Comparison of ENCODE assay signal across 18 cellular contexts in genomic region chr7:12728192-12728538, GRCh38. TPM values are rescaled to one million over a fixed set of nuclear protein-coding genes. Genes with fewer than 3 reads are reported as not detected.
DNase-seq lines count a peak whose midpoint lies in the region; ATAC-seq, FAIRE-seq and TF ChIP-seq lines count a peak whose summit lies in the region.
"Had no signal": no experiment of that assay in that cellular context is flagged by ENCODE, and none has a peak within 500 bp of the region (broad histone marks: within the 10 kb centered on the region; RNA-seq: fewer than 3 reads in every experiment).

No MANE protein-coding gene starts in this region.

- no peaks in the 10 kb centered on the region for H3K36me3 ChIP-seq in H1 (ENCODE audit: control insufficient read depth in 2 of 4, insufficient read depth in 4 of 4, low read length in 3 of 4)
- H3K36me3 ChIP-seq: thoracic aorta had no signal

- no peak overlapping the region for H3K4me3 ChIP-seq in H1 (ENCODE audit: extremely low read depth in 1 of 4, insufficient read depth in 2 of 4, low read depth in 3 of 4, low read length in 4 of 4)
- H3K4me3 ChIP-seq: thoracic aorta had no signal

- TF ChIP-seq POLR2A in H1 (IDR thresholded peaks at IDR 0.05; ENCODE audit: control extremely low read depth in 1 of 2, low read depth in 2 of 2, low read length in 2 of 2): no peak

- POLR2A ChIA-PET in H1 (lab: Charles Lee; ENCODE audit: partially characterized antibody): interaction anchor here (1.2 kb wide), 1 partner anchor 14 kb away, joined by 3 read pairs; no protein-coding TSS in a partner anchor

- peaks cover 0 to 9% (median 4%) of the 10 kb centered on the region in 4 experiments; a peak in 4 of 7 replicates for H3K4me1 ChIP-seq in H1 (replicated peaks in 1 of 4; ENCODE audit: control insufficient read depth in 3 of 4, insufficient read depth in 4 of 4, low read length in 3 of 4)

- H3K14ac ChIP-seq in H1 (ENCODE audit: insufficient read length): no peak overlapping the region

- H2BK15ac ChIP-seq in H1 (ENCODE audit: low read length): no peak overlapping the region

- intact Hi-C loops in left colon (cut with DNase I, micrococcal nuclease): no loop called here

- H3K56ac ChIP-seq in H1 (replicated peaks; ENCODE audit: insufficient read length, low read depth, low read length): no peak overlapping the region

- no peak overlapping the region for H3K4ac ChIP-seq in H1 (replicated peaks; ENCODE audit: insufficient read length, low read depth, low read length)

- no peak overlapping the region for H2AK5ac ChIP-seq in H1 (ENCODE audit: low read depth, low read length)

- no peak for TF ChIP-seq CTCF in H1 (IDR thresholded peaks at IDR 0.05; ENCODE audit: control extremely low read depth in 1 of 3, insufficient read depth in 1 of 3, low read depth in 1 of 3, low read length in 3 of 3)

- no peak overlapping the region for H3K27ac ChIP-seq in H1 (ENCODE audit: low read depth, low read length)
- H3K27ac ChIP-seq: thoracic aorta had no signal

- no peak overlapping the region for H2BK12ac ChIP-seq in H1 (ENCODE audit: low read depth, low read length)

- H2BK5ac ChIP-seq in H1 (ENCODE audit: low read depth, low read length): no peak overlapping the region

- no peaks in the 10 kb centered on the region for H4K20me1 ChIP-seq in H1 (replicated peaks in 1 of 2; ENCODE audit: control insufficient read depth in 1 of 2, insufficient read depth in 2 of 2, low read length in 2 of 2)

- no peak overlapping the region for H4K91ac ChIP-seq in H1 (replicated peaks; ENCODE audit: insufficient read length, low read length)

- no peak overlapping the region for H3K23ac ChIP-seq in H1 (ENCODE audit: insufficient read length)

- no peaks in the 10 kb centered on the region for H3K27me3 ChIP-seq in H1 (replicated peaks in 1 of 4; ENCODE audit: control insufficient read depth in 3 of 4, extremely low read depth in 1 of 4, insufficient read depth in 3 of 4, low read length in 3 of 4)

- no peak overlapping the region for H2AFZ ChIP-seq in H1 (ENCODE audit: low read length)

- H4K5ac ChIP-seq in H1 (ENCODE audit: insufficient read length, low read depth, low read length): no peak overlapping the region

- no peak overlapping the region for H3K9ac ChIP-seq in H1 (replicated peaks in 1 of 4; ENCODE audit: extremely low read depth in 1 of 4, low read depth in 3 of 4, low read length in 3 of 4)

- no peak for FAIRE-seq in H1 (lab: Jason Lieb, UNC)
- FAIRE-seq: bronchial epithelial cell had no signal

- peak overlapping the region; percentile 6; the same call in 1 of the 2 replicates for H2BK20ac ChIP-seq in H1 (ENCODE audit: low read length)

- H3K79me1 ChIP-seq in H1 (ENCODE audit: low read depth, low read length): no peaks in the 10 kb centered on the region

- CTCF ChIA-PET in H1 (lab: Charles Lee; ENCODE audit: partially characterized antibody): interaction anchor here (0.9 to 2.0 kb wide), 4 partner anchors 12 to 388 kb away, joined by 3 to 7 read pairs (median 4); partner anchors contain the start of gene ARL4A

- no peaks in the 10 kb centered on the region for H3K79me2 ChIP-seq in H1 (ENCODE audit: control insufficient read depth in 1 of 2, insufficient read depth in 2 of 2, low read length in 2 of 2)

- peak; percentile 40 for DNase-seq in DMS153 (lab: John Stamatoyannopoulos, UW)
- peak; percentile 7 to 16 for DNase-seq in Kasumi-1 (lab: John Stamatoyannopoulos, UW)
- DNase-seq in H1 (ENCODE audit: low read depth in 1 of 2, low spot score in 2 of 2): no peak
- peak; percentile 78 to 98 for DNase-seq in lung microvascular endothelial cell (ENCODE audit: low read depth in 2 of 2)
- no peak for DNase-seq in left colon
- no peak for DNase-seq in KG1 (lab: John Stamatoyannopoulos, UW)
- DNase-seq in SIG-M5 treated with dmso at 0.1 percent for 504 hours (lab: John Stamatoyannopoulos, UW; ENCODE audit: unreplicated experiment): no peak
- DNase-seq: activated CD4-positive, alpha-beta T cell treated with anti-CD3 and anti-CD28 coated beads for 36 hours; activated CD8-positive, alpha-beta memory T cell treated with anti-CD3 and anti-CD28 coated beads, Interleukin-2, amount 50 U/mL, for 48 hours; activated naive CD4-positive, alpha-beta T cell; DND-41; NCI-H1694 treated with DMSO at 0.1 percent for 48 hours; stimulated activated CD4-positive, alpha-beta T cell treated with anti-CD3 and anti-CD28 coated beads, Interleukin-4, amount 100 ng/mL, for 1 hour; stimulated activated CD8-positive, alpha-beta memory T cell treated with anti-CD3 and anti-CD28 coated beads, Interleukin-4, amount 100 ng/mL, for 48 hours; T-helper 9 cell had no signal

- no peak overlapping the region for H2BK120ac ChIP-seq in H1 (replicated peaks; ENCODE audit: low read depth, low read length)

- TF ChIP-seq EP300 in H1 (IDR thresholded peaks at IDR 0.05; ENCODE audit: borderline replicate concordance in 1 of 2, low read depth in 2 of 2, low read length in 2 of 2): no peak

- H3K9me3 ChIP-seq in H1 (ENCODE audit: insufficient read depth in 2 of 2, low read depth in 1 of 2, low read length in 1 of 2): no peaks in the 10 kb centered on the region
- H3K9me3 ChIP-seq: thoracic aorta had no signal

- ATAC-seq in left colon (no peak), HG02970 (IDR thresholded peaks at IDR 0.05; ENCODE audit: low FRiP score, unreplicated experiment) (no peak)
- ATAC-seq: activated CD4-positive, alpha-beta T cell treated with anti-CD3 and anti-CD28 coated beads for 36 hours had no signal

- no peak overlapping the region for H3K18ac ChIP-seq in H1 (ENCODE audit: extremely low read depth, low read length)

- no peak for TF ChIP-seq RAD21 in H1 (IDR thresholded peaks at IDR 0.05 in 1 of 2, conservative IDR thresholded peaks at IDR 0.05 in 1 of 2; ENCODE audit: low read depth in 2 of 2, low read length in 2 of 2)

- H4K8ac ChIP-seq in H1 (ENCODE audit: extremely low read depth, insufficient read depth, low read length): no peak overlapping the region

- no peaks in the 10 kb centered on the region for H3K23me2 ChIP-seq in H1 (ENCODE audit: low read depth, low read length)

- WGBS in H1 (ENCODE audit: extremely low coverage in 1 of 2, insufficient coverage in 1 of 2, insufficient read length in 1 of 2, insufficient replicate concordance in 2 of 2, low coverage in 1 of 2, low lambda C conversion rate in 2 of 2, missing lambda C conversion rate in 1 of 2), 2 experiments: 82% methylated on average over 2 of the region's 2 CpGs; no CpG with 5 or more reads in 1 of the 2 experiments

- no peak overlapping the region for H3K4me2 ChIP-seq in H1 (ENCODE audit: insufficient read depth in 1 of 2, low read depth in 2 of 2, low read length in 2 of 2)

TF ChIP-seq in H1, 55 proteins besides CTCF, POLR2A, EP300 and RAD21:
- no peak for TF ChIP-seq CTBP2 (IDR thresholded peaks at IDR 0.05; ENCODE audit: borderline replicate concordance, insufficient read depth, insufficient read length, low read length)
- TF ChIP-seq ATF2 (IDR thresholded peaks at IDR 0.05; ENCODE audit: low read length): no peak
- no peak for TF ChIP-seq EGR1 (IDR thresholded peaks at IDR 0.05; ENCODE audit: borderline replicate concordance, low read depth, low read length)
- no peak for TF ChIP-seq SP4 (IDR thresholded peaks at IDR 0.05; ENCODE audit: low read length)
- no peak for TF ChIP-seq ZNF274 (IDR thresholded peaks at IDR 0.05; ENCODE audit: borderline replicate concordance, extremely low read depth, low read length)

RNA-seq across cellular contexts. Expression of gene ARL4A, which starts 40.7 kb away (rescaled TPM):
- total RNA-seq in H1 (2021; fragmentation: NEBNext Ultra II Directional; extraction: Animal tissue kit (Norgen Biotek cat#: 25700)): 29.2 and 31.5 TPM in 2 replicates
- polyA plus RNA-seq in H1 (2011; rRNA removed): 7.2 and 14.5 TPM in 2 replicates
- 17.1 TPM for polyA plus RNA-seq in H1 (2011; cell fraction: cytosol; rRNA removed)
- 3.7 TPM for polyA plus RNA-seq in H1 (2011; cell fraction: nucleus; rRNA removed)
- 19.7 to 40.3 TPM (median 22.8 TPM) in 4 replicates for polyA plus RNA-seq in H1 (2012, experiment 1 of 2)
- polyA plus RNA-seq in H1 (2012, experiment 2 of 2): 5.4 TPM
- 33.9 TPM for polyA plus RNA-seq in H1 (2013, experiment 1 of 2)
- polyA plus RNA-seq in H1 (2013, experiment 2 of 2): 34.8 TPM
- polyA minus RNA-seq in H1 (2011; rRNA and poly(A)+ RNA removed): 11.7 and 12.4 TPM in 2 replicates
- 11.4 TPM for polyA minus RNA-seq in H1 (2011; cell fraction: cytosol; rRNA and poly(A)+ RNA removed)
- polyA minus RNA-seq in H1 (2011; cell fraction: nucleus; rRNA and poly(A)+ RNA removed): 20.7 TPM
- total RNA-seq in lung microvascular endothelial cell (173 and 353 TPM in 2 replicates), left colon (100 to 1,000 TPM in 1 of 2 donors, 10 to 100 TPM in 1; 77.3 to 101 TPM)

Comparison
In these comparisons a context has a peak if more than half of its experiments do, and no peak if none do; other contexts are left out.
1. DNase-seq: peak in DMS153 (single experiment), Kasumi-1 (2 of 2) and lung microvascular endothelial cell (2 of 2); none in H1 (0 of 2), left colon (0 of 2), KG1 (single experiment) and SIG-M5 treated with dmso at 0.1 percent for 504 hours (single experiment).